In the genomic region with DNA sequence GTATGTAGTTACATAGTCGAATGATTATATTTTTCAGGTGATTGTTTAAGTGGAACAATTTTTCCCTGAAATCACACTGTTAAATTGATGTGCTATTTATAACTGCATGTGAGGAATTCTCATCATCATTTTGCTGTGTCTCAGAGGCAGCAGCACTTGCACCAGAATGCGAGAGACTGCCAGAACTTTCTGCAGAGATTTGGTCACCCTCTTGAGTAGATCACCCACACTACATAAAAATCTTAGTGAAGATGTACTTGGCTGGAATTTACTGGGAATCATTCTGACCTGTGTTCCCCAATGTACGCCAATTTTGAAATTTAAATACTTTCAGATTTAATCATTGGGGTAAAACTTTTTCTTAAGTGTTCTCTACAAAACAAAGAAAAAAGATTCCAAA, we compare ENCODE assay signal across 25 cellular contexts. TPM values are rescaled to one million over a fixed set of nuclear protein-coding genes. Genes with fewer than 3 reads are reported as not detected.
"Had no signal": no experiment of that assay in that cellular context is flagged by ENCODE, and none has a peak within 500 bp of the region (broad histone marks: within the 10 kb centered on the region; RNA-seq: fewer than 3 reads in every experiment).

No MANE protein-coding gene starts in this region.

- H3K4me3 ChIP-seq: ascending aorta, cardiac muscle cell, K562 had no signal

- H3K4me1 ChIP-seq: ascending aorta had no signal

- ATAC-seq: activated naive CD4-positive, alpha-beta T cell treated with anti-CD3 and anti-CD28 coated beads, Interleukin-2, amount 50 U/mL, for 72 hours; activated naive CD8-positive, alpha-beta T cell treated with anti-CD3 and anti-CD28 coated beads, Interleukin-2, amount 50 U/mL, for 24 hours; activated T-cell treated with anti-CD3 and anti-CD28 coated beads, Interleukin-2, amount 50 U/mL, for 4 hours; K562; PC-3; WTC11 had no signal

- H3K9me3 ChIP-seq: ascending aorta had no signal

- H3K27me3 ChIP-seq: ascending aorta, brain microvascular endothelial cell, cardiac muscle cell had no signal

- DNase-seq: activated CD4-positive, alpha-beta T cell treated with anti-CD3 and anti-CD28 coated beads for 1 hour; activated CD4-positive, alpha-beta T cell treated with anti-CD3 and anti-CD28 coated beads, Interleukin-2, amount 10 ng/mL, durations not matched to agents 24 days and 14 days; activated CD4-positive, alpha-beta T cell treated with anti-CD3 and anti-CD28 coated beads, Interleukin-2, amount 50 U/mL, for 48 hours; activated CD8-positive, alpha-beta memory T cell treated with anti-CD3 and anti-CD28 coated beads for 24 hours; activated effector memory CD4-positive, alpha-beta T cell treated with anti-CD3 and anti-CD28 coated beads, Interleukin-2, amount 50 U/mL, for 16 hours; activated naive CD4-positive, alpha-beta T cell treated with Interleukin-2 at 50 U/mL for 16 hours; activated naive CD8-positive, alpha-beta T cell treated with anti-CD3 and anti-CD28 coated beads, Interleukin-2, amount 50 U/mL, for 24 hours; activated T-cell treated with anti-CD3 and anti-CD28 coated beads, Interleukin-2, amount 50 U/mL, for 4 hours; amniotic stem cell; brain microvascular endothelial cell; Karpas-422; NCI-H1105 treated with DMSO at 0.1 percent for 48 hours; NCI-H1436 treated with DMSO at 0.1 percent for 48 hours; NCI-H187; NCI-H2081; NCI-H510A treated with DMSO at 0.1 percent for 48 hours; NCI-H69; PC-3; SHP77 treated with DMSO at 0.1 percent for 48 hours had no signal

- H3K36me3 ChIP-seq: ascending aorta, brain microvascular endothelial cell, cardiac muscle cell had no signal

- H3K27ac ChIP-seq: ascending aorta, brain microvascular endothelial cell, cardiac muscle cell had no signal

RNA-seq across cellular contexts. Expression of a gene that starts 5.4 kb away (rescaled TPM):
- total RNA-seq: activated CD4-positive, alpha-beta T cell treated with anti-CD3 and anti-CD28 coated beads, Interleukin-2, amount 10 ng/mL, durations not matched to agents 24 days and 14 days; activated naive CD4-positive, alpha-beta T cell treated with anti-CD3 and anti-CD28 coated beads, Interleukin-2, amount 50 U/mL, for 72 hours; cardiac muscle cell; PC-3; SK-MEL-5 had no signal
- polyA plus RNA-seq: cardiac muscle cell, K562 had no signal
